16 cellular contexts compared by ENCODE assay signal in genomic region chr2:33008716-33009115, GRCh38.
A peak's percentile ranks its signal among the peaks of the same experiment; 100 is the strongest.
DNase-seq lines count a peak whose midpoint lies in the region; ATAC-seq and TF ChIP-seq lines count a peak whose summit lies in the region.
"Had no signal": no experiment of that assay in that cellular context is flagged by ENCODE, and none has a peak within 500 bp of the region (broad histone marks: within the 10 kb centered on the region; RNA-seq: fewer than 3 reads in every experiment).

No MANE protein-coding gene starts in this region.

- H3K27me3 Mint-ChIP-seq in neural crest cell (ENCODE audit: low read depth), result no peaks in the 10 kb centered on the region

- H3K27ac ChIP-seq in right atrium auricular region (no peak overlapping the region), SJCRH30 (no peak overlapping the region), GM23248 (no peak overlapping the region)
- H3K27ac ChIP-seq: BLaER1 treated with 17β-estradiol and CSF1 and Interleukin-3, amounts not matched to agents 10 nM and 100 nM had no signal

- ATAC-seq in Right ventricle myocardium superior (ENCODE audit: poor library complexity) (peak; percentile 42), left ventricle myocardium superior (peak; percentile 71)
- ATAC-seq: GM12878, GM23338 had no signal

- H2AFZ ChIP-seq in GM23248, result no peak overlapping the region
- H2AFZ ChIP-seq: GM23338 had no signal

- H3K4me3 ChIP-seq in right atrium auricular region (no peak overlapping the region), SJCRH30 (no peak overlapping the region), GM23248 (no peak overlapping the region)
- H3K4me3 ChIP-seq: BLaER1 treated with 17β-estradiol and CSF1 and Interleukin-3, amounts not matched to agents 10 nM and 100 nM; GM12878; GM23338 had no signal

- no peaks in the 10 kb centered on the region for H3F3A ChIP-seq in GM23248 (ENCODE audit: insufficient read depth)

- TF ChIP-seq CTCF in right atrium auricular region (IDR thresholded peaks at IDR 0.05) (no peak), neural crest cell (conservative IDR thresholded peaks at IDR 0.05) (no peak)

- H3K4me1 ChIP-seq in right atrium auricular region (peaks cover 0 to 4% of the 10 kb centered on the region in 2 donors), SJCRH30 (peaks cover 31% of the 10 kb centered on the region), GM23248 (ENCODE audit: insufficient read depth) (peaks cover 4% of the 10 kb centered on the region; the same call in 1 of the 2 replicates)
- H3K4me1 ChIP-seq: BLaER1 treated with 17β-estradiol and CSF1 and Interleukin-3, amounts not matched to agents 10 nM and 100 nM had no signal

- no peaks in the 10 kb centered on the region for H3K36me3 Mint-ChIP-seq in neural crest cell (ENCODE audit: low read depth)
- H3K36me3 Mint-ChIP-seq: CD4-positive, CD25-positive, alpha-beta regulatory T cell had no signal

- H3K4me1 Mint-ChIP-seq in neural crest cell, result peaks cover 7% of the 10 kb centered on the region
- H3K4me1 Mint-ChIP-seq: CD4-positive, CD25-positive, alpha-beta regulatory T cell had no signal

- in situ Hi-C loops in GM23248 (cut with MboI), result no loop called here

- no peaks in the 10 kb centered on the region for H3K27me3 ChIP-seq in right atrium auricular region
- no peaks in the 10 kb centered on the region for H3K27me3 ChIP-seq in SJCRH30
- H3K27me3 ChIP-seq in GM23248 (replicated peaks; ENCODE audit: insufficient read depth), result no peaks in the 10 kb centered on the region
- H3K27me3 ChIP-seq: BLaER1 treated with 17β-estradiol and CSF1 and Interleukin-3, amounts not matched to agents 10 nM and 100 nM had no signal

- 100% methylated on average over 1 of the region's 1 CpG for WGBS in GM23248 (ENCODE audit: low coverage in 1 of 2, low lambda C conversion rate in 2 of 2, missing lambda C conversion rate in 2 of 2), 2 experiments

- H3K27ac Mint-ChIP-seq in neural crest cell (ENCODE audit: unreplicated experiment), result peak overlapping the region; percentile 1
- H3K27ac Mint-ChIP-seq: CD4-positive, CD25-positive, alpha-beta regulatory T cell; GM23338 had no signal

- H3K9ac ChIP-seq in GM23248, result no peak overlapping the region
- H3K9ac ChIP-seq: BLaER1 treated with 17β-estradiol and CSF1 and Interleukin-3, amounts not matched to agents 10 nM and 100 nM had no signal

- no peaks in the 10 kb centered on the region for H3K9me3 Mint-ChIP-seq in neural crest cell
- H3K9me3 Mint-ChIP-seq: GM23338 had no signal

- H3K4me2 ChIP-seq in GM23248 (ENCODE audit: unreplicated experiment), result no peak overlapping the region
- H3K4me2 ChIP-seq: BLaER1 treated with 17β-estradiol and CSF1 and Interleukin-3, amounts not matched to agents 10 nM and 100 nM; GM23338 had no signal

- H4K20me1 ChIP-seq in GM23248 (ENCODE audit: insufficient read depth), result no peaks in the 10 kb centered on the region
- H4K20me1 ChIP-seq: BLaER1 treated with 17β-estradiol and CSF1 and Interleukin-3, amounts not matched to agents 10 nM and 100 nM had no signal

- no peak overlapping the region for H3K4me3 Mint-ChIP-seq in neural crest cell
- H3K4me3 Mint-ChIP-seq: CD4-positive, CD25-positive, alpha-beta regulatory T cell; GM23338 had no signal

- H3K9me2 ChIP-seq in GM23248 (ENCODE audit: insufficient read depth), result no peaks in the 10 kb centered on the region

- no peaks in the 10 kb centered on the region for H3K79me2 ChIP-seq in GM23248 (ENCODE audit: insufficient read depth)

- H3K36me3 ChIP-seq in right atrium auricular region (no peaks in the 10 kb centered on the region), SJCRH30 (no peaks in the 10 kb centered on the region), GM23248 (ENCODE audit: low read depth) (no peaks in the 10 kb centered on the region)
- H3K36me3 ChIP-seq: BLaER1 treated with 17β-estradiol and CSF1 and Interleukin-3, amounts not matched to agents 10 nM and 100 nM had no signal

- intact Hi-C loops in Right ventricle myocardium superior (cut with DNase I), result no loop called here
- intact Hi-C loops in left ventricle myocardium superior (cut with micrococcal nuclease), result no loop called here

- H3K9me3 ChIP-seq in right atrium auricular region (no peaks in the 10 kb centered on the region), SJCRH30 (replicated peaks) (no peaks in the 10 kb centered on the region), GM23248 (ENCODE audit: low read depth) (no peaks in the 10 kb centered on the region)
- H3K9me3 ChIP-seq: BLaER1 treated with 17β-estradiol and CSF1 and Interleukin-3, amounts not matched to agents 10 nM and 100 nM had no signal

- DNase-seq in Right ventricle myocardium superior, result no peak
- no peak for DNase-seq in right atrium auricular region (ENCODE audit: low spot score)
- peak; percentile 29 to 67 for DNase-seq in SJCRH30
- no peak for DNase-seq in left ventricle myocardium superior
- no peak for DNase-seq in neural crest cell (ENCODE audit: low read depth, low spot score)
- DNase-seq in GM23248, result no peak
- no peak for DNase-seq in COLO829 (ENCODE audit: low spot score)
- DNase-seq: 8988T; AML-193; Calu3; CD4-positive, CD25-positive, alpha-beta regulatory T cell; DMS 273 treated with DMSO at 0.1 percent for 48 hours; H7 had no signal

Comparison
In these comparisons a context has a peak if more than half of its experiments do, and no peak if none do; other contexts are left out.
1. DNase-seq: peak in SJCRH30 (2 of 2); none in Right ventricle myocardium superior (single experiment), right atrium auricular region (single experiment), left ventricle myocardium superior (single experiment), neural crest cell (single experiment), GM23248 (single experiment) and COLO829 (single experiment).